In the genomic region with DNA sequence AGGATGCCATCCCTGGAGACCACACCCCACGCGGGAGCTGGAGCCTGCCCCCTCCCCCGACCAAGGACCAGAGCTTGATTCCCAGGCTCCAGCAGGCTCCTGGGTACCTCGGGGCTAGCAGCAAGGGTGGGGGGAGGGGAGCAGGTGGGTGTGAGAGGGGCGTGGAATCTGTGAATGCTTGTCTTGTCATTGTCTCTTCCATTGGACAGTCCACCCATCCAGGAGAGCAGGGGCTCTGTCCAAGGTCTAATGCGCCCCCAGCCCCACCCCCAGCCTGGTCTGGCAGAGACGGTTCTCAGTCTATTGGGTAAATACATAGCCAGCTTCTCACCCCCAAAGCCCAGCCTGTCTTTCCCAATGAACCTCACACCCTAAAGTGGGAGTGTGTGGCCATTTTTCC, we compare ENCODE assay signal across 28 cellular contexts. TPM values are rescaled to one million over a fixed set of nuclear protein-coding genes. Genes with fewer than 3 reads are reported as not detected.
DNase-seq lines count a peak whose midpoint lies in the region; ATAC-seq and TF ChIP-seq lines count a peak whose summit lies in the region.
"Had no signal": no experiment of that assay in that cellular context is flagged by ENCODE, and none has a peak within 500 bp of the region (broad histone marks: within the 10 kb centered on the region; RNA-seq: fewer than 3 reads in every experiment).

No MANE protein-coding gene starts in this region.

- peak overlapping the region; percentile 75 for H3K4me3 Mint-ChIP-seq in type B pancreatic cell
- H3K4me3 Mint-ChIP-seq: activated CD4-positive, alpha-beta memory T cell treated with anti-CD3 and anti-CD28 coated beads for 36 hours; IgD-negative memory B cell had no signal

- H3K27me3 Mint-ChIP-seq in type B pancreatic cell: peaks cover 68% of the 10 kb centered on the region

- no peaks in the 10 kb centered on the region for H3K4me1 ChIP-seq in SK-N-SH (ENCODE audit: control insufficient read depth in 1 of 2, insufficient read depth in 2 of 2, low read depth in 1 of 2, low read length in 1 of 2)
- H3K4me1 ChIP-seq in foreskin keratinocyte: no peaks in the 10 kb centered on the region
- H3K4me1 ChIP-seq: psoas muscle had no signal

- H4K20me1 ChIP-seq in SK-N-SH (ENCODE audit: insufficient read depth): no peaks in the 10 kb centered on the region

- H3K79me2 ChIP-seq in SK-N-SH (ENCODE audit: insufficient read depth): no peaks in the 10 kb centered on the region

- no peak for TF ChIP-seq EP300 in SK-N-SH (IDR thresholded peaks at IDR 0.05; ENCODE audit: borderline replicate concordance in 1 of 2, low read depth in 1 of 2, low read length in 1 of 2)

- H3K27ac ChIP-seq in SK-N-SH (ENCODE audit: low read depth in 2 of 2, low read length in 1 of 2) (no peak overlapping the region), cingulate gyrus (ENCODE audit: low read depth, low read length) (peak overlapping the region; percentile 95), foreskin keratinocyte (no peak overlapping the region)
- H3K27ac ChIP-seq: esophagus squamous epithelium, gastrocnemius medialis, HL-60, lower lobe of right lung, neutrophil, psoas muscle, upper lobe of right lung had no signal

- no peaks in the 10 kb centered on the region for H3K9me2 ChIP-seq in SK-N-SH

- in situ Hi-C loops in GM13976 (cut with MboI; ENCODE audit: low sequenced_read_pairs, unreplicated experiment): no loop called here

- CTCF ChIA-PET in SK-N-SH (lab: Yijun Ruan, JAX): interaction anchor here (0.9 to 1.2 kb wide), 5 partner anchors 13 to 45 kb away, joined by 3 to 5 read pairs (median 4); no protein-coding TSS in a partner anchor

- H3K36me3 ChIP-seq in SK-N-SH (replicated peaks in 1 of 2; ENCODE audit: control insufficient read depth in 1 of 2, insufficient read depth in 2 of 2, low read length in 1 of 2): peaks cover 0 to 36% of the 10 kb centered on the region in 2 experiments

- H3K9me3 Mint-ChIP-seq in type B pancreatic cell: no peaks in the 10 kb centered on the region
- H3K9me3 Mint-ChIP-seq: activated CD4-positive, alpha-beta memory T cell treated with anti-CD3 and anti-CD28 coated beads for 36 hours; IgD-negative memory B cell had no signal

- H3K9me3 ChIP-seq in SK-N-SH: no peaks in the 10 kb centered on the region
- H3K9me3 ChIP-seq: esophagus squamous epithelium, gastrocnemius medialis, lower lobe of right lung, neutrophil, psoas muscle, upper lobe of right lung had no signal

- H3K36me3 Mint-ChIP-seq in type B pancreatic cell: peaks cover 11% of the 10 kb centered on the region

- H2AFZ ChIP-seq in SK-N-SH (ENCODE audit: low read depth): no peak overlapping the region

- peaks cover 4% of the 10 kb centered on the region for H3F3A ChIP-seq in SK-N-SH (replicated peaks; ENCODE audit: insufficient read depth)

- peak; percentile 43 for DNase-seq in SK-N-SH
- DNase-seq in medulla oblongata (ENCODE audit: extremely low spot score): peak; percentile 32
- DNase-seq in type B pancreatic cell (ENCODE audit: extremely low spot score, unreplicated experiment): no peak
- no peak for DNase-seq in islet precursor cell
- no peak for DNase-seq in GM13976 (ENCODE audit: low spot score)
- DNase-seq in foreskin keratinocyte: no peak
- DNase-seq: activated CD4-positive, alpha-beta memory T cell treated with anti-CD3 and anti-CD28 coated beads for 36 hours; activated CD4-positive, CD25-positive, alpha-beta regulatory T cell; activated effector memory CD4-positive, alpha-beta T cell treated with Interleukin-2 at 50 U/mL for 16 hours; AML-193; effector memory CD4-positive, alpha-beta T cell; esophagus squamous epithelium; gastrocnemius medialis; HCEC 1CT; kidney; lower lobe of right lung; NCI-H1092; NCI-H1930; NCI-H226; psoas muscle; SW 1271; T1000; upper lobe of right lung had no signal

- H3K4me3 ChIP-seq in SK-N-SH (ENCODE audit: low read depth in 2 of 2, low read length in 1 of 2): no peak overlapping the region
- H3K4me3 ChIP-seq: esophagus squamous epithelium, gastrocnemius medialis, lower lobe of right lung, psoas muscle, upper lobe of right lung had no signal

- TF ChIP-seq CTCF in SK-N-SH (IDR thresholded peaks at IDR 0.05) (no peak), type B pancreatic cell (conservative IDR thresholded peaks at IDR 0.05) (no peak), GM13976 (IDR thresholded peaks at IDR 0.05; ENCODE audit: borderline replicate concordance, control extremely low read depth, extremely low read depth, insufficient read depth, missing control alignments) (no peak), foreskin keratinocyte (conservative IDR thresholded peaks at IDR 0.05) (no peak)

- 66% methylated on average over 5 of the region's 7 CpGs for WGBS in SK-N-SH (ENCODE audit: low lambda C conversion rate)

- H3K4me1 Mint-ChIP-seq in type B pancreatic cell (ENCODE audit: unreplicated experiment): peaks cover 14% of the 10 kb centered on the region

- no peak for ATAC-seq in SK-N-SH treated with all-trans-retinoic acid at 6 μM for 48 hours
- ATAC-seq in foreskin keratinocyte: no peak
- ATAC-seq: gastrocnemius medialis, lower lobe of right lung, psoas muscle, upper lobe of right lung had no signal

- peak overlapping the region; percentile 38 for H3K27ac Mint-ChIP-seq in type B pancreatic cell
- H3K27ac Mint-ChIP-seq: activated CD4-positive, alpha-beta memory T cell treated with anti-CD3 and anti-CD28 coated beads for 36 hours had no signal

- no peak overlapping the region for H3K9ac ChIP-seq in SK-N-SH

- POLR2A ChIA-PET in SK-N-SH (lab: Yijun Ruan, JAX): interaction anchor here (0.6 kb wide), 1 partner anchor 80 kb away, joined by 4 read pairs; no protein-coding TSS in a partner anchor

- TF ChIP-seq RAD21 in SK-N-SH (IDR thresholded peaks at IDR 0.05; ENCODE audit: low read length): no peak

- H3K27me3 ChIP-seq in SK-N-SH (ENCODE audit: insufficient read depth) (no peaks in the 10 kb centered on the region; the same call in 1 of the 2 replicates), foreskin keratinocyte (peaks cover 29% of the 10 kb centered on the region)
- H3K27me3 ChIP-seq: upper lobe of right lung had no signal

- no peak overlapping the region for H3K4me2 ChIP-seq in SK-N-SH

TF ChIP-seq in SK-N-SH, 30 proteins besides CTCF, POLR2A, EP300 and RAD21 (continues in another document):
- TF ChIP-seq RXRA (IDR thresholded peaks at IDR 0.05; ENCODE audit: borderline replicate concordance, low read depth) (no peak), JUND (IDR thresholded peaks at IDR 0.05) (no peak), MXI1 (IDR thresholded peaks at IDR 0.05; ENCODE audit: low read depth, low read length) (no peak), RCOR1 (IDR thresholded peaks at IDR 0.05; ENCODE audit: low read length) (no peak), SMC3 (IDR thresholded peaks at IDR 0.05; ENCODE audit: low read depth, low read length) (no peak)

TF ChIP-seq in SK-N-SH treated with all-trans-retinoic acid at 6 μM for 48 hours, 23 proteins besides CTCF, POLR2A, EP300 and RAD21:
- TF ChIP-seq, protein P1, sequence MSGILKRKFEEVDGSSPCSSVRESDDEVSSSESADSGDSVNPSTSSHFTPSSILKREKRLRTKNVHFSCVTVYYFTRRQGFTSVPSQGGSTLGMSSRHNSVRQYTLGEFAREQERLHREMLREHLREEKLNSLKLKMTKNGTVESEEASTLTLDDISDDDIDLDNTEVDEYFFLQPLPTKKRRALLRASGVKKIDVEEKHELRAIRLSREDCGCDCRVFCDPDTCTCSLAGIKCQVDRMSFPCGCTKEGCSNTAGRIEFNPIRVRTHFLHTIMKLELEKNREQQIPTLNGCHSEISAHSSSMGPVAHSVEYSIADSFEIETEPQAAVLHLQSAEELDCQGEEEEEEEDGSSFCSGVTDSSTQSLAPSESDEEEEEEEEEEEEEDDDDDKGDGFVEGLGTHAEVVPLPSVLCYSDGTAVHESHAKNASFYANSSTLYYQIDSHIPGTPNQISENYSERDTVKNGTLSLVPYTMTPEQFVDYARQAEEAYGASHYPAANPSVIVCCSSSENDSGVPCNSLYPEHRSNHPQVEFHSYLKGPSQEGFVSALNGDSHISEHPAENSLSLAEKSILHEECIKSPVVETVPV (CRISPR knock-in tag; IDR thresholded peaks at IDR 0.05): no peak
- no peak for TF ChIP-seq ARNTL (CRISPR knock-in tag; IDR thresholded peaks at IDR 0.05; ENCODE audit: borderline replicate concordance, low read depth)

RNA-seq across cellular contexts. Expression of a gene that starts 22.8 kb away (rescaled TPM):
- polyA plus RNA-seq in SK-N-SH (2012; rRNA removed) (58.9 and 61.5 TPM in 2 replicates), foreskin keratinocyte (67.6 and 70.2 TPM in 2 replicates)
- polyA plus RNA-seq in SK-N-SH (2012; cell fraction: cytosol; rRNA removed): 45.3 and 50.0 TPM in 2 replicates
- polyA plus RNA-seq in SK-N-SH (2012; cell fraction: nucleus; rRNA removed): 85.0 and 87.0 TPM in 2 replicates
- total RNA-seq in type B pancreatic cell (ENCODE audit: low replicate concordance) (56.1 and 60.3 TPM in 2 replicates), foreskin keratinocyte (35.9 and 36.9 TPM in 2 replicates)

RNA-seq across cellular contexts. Expression of a gene that starts 26.7 kb away (rescaled TPM):
- polyA plus RNA-seq in SK-N-SH (2012; rRNA removed) (128 and 131 TPM in 2 replicates), foreskin keratinocyte (41.6 and 54.5 TPM in 2 replicates)
- 57.7 and 89.5 TPM in 2 replicates for polyA plus RNA-seq in SK-N-SH (2012; cell fraction: cytosol; rRNA removed)
- polyA plus RNA-seq in SK-N-SH (2012; cell fraction: nucleus; rRNA removed): 87.1 and 115 TPM in 2 replicates
- total RNA-seq in type B pancreatic cell (ENCODE audit: low replicate concordance) (47.3 and 60.8 TPM in 2 replicates), foreskin keratinocyte (39.7 and 46.4 TPM in 2 replicates)

RNA-seq across cellular contexts. Expression of a gene that starts 53.6 kb away (rescaled TPM):
- polyA plus RNA-seq in SK-N-SH (2012; rRNA removed) (17.9 and 24.1 TPM in 2 replicates), foreskin keratinocyte (28.6 and 34.0 TPM in 2 replicates)
- polyA plus RNA-seq in SK-N-SH (2012; cell fraction: cytosol; rRNA removed): 10.2 and 15.9 TPM in 2 replicates
- polyA plus RNA-seq in SK-N-SH (2012; cell fraction: nucleus; rRNA removed): 31.8 and 41.7 TPM in 2 replicates
- total RNA-seq in type B pancreatic cell (ENCODE audit: low replicate concordance) (42.2 and 47.2 TPM in 2 replicates), foreskin keratinocyte (29.5 and 32.8 TPM in 2 replicates)

Comparison
In these comparisons a context has a peak if more than half of its experiments do, and no peak if none do; other contexts are left out.
1. DNase-seq: peak in SK-N-SH (single experiment) and medulla oblongata (single experiment); none in type B pancreatic cell (single experiment), islet precursor cell (single experiment), GM13976 (single experiment) and foreskin keratinocyte (0 of 2).